In genomic region chr4:8115203-8115520, GRCh38 we compare ENCODE assay signal across 1 cellular context.
TF ChIP-seq lines count a peak whose summit lies in the region.

No MANE protein-coding gene starts in this region.

TF ChIP-seq in GM23338, 12 proteins besides CTCF, POLR2A, EP300 and RAD21 (continued from another document):
- TF ChIP-seq ZNF462 (CRISPR knock-in tag; IDR thresholded peaks at IDR 0.05) (no peak), ZNF331 (CRISPR knock-in tag; IDR thresholded peaks at IDR 0.05; ENCODE audit: low read depth) (no peak), STAT1 (IDR thresholded peaks at IDR 0.05; ENCODE audit: unreplicated experiment) (no peak), REST (IDR thresholded peaks at IDR 0.05; ENCODE audit: unreplicated experiment) (no peak), CREB1 (CRISPR knock-in tag; IDR thresholded peaks at IDR 0.05; ENCODE audit: low read depth) (no peak)
